32 cellular contexts compared by ENCODE assay signal in genomic region chr18:32189723-32190591, GRCh38. TPM values are rescaled to one million over a fixed set of nuclear protein-coding genes. Genes with fewer than 3 reads are reported as not detected.
"Had no signal": no experiment of that assay in that cellular context is flagged by ENCODE, and none has a peak within 500 bp of the region (broad histone marks: within the 10 kb centered on the region; RNA-seq: fewer than 3 reads in every experiment).

TSS of gene MEP1B (plus strand) at chr18:32190039. CDS start at chr18:32190071, 32 bp downstream.

- H3K4me3 ChIP-seq: colonic mucosa, esophagus muscularis mucosa, gastroesophageal sphincter, heart left ventricle, psoas muscle, skin epidermis, thoracic aorta, tibial nerve, upper lobe of left lung had no signal

- H3K36me3 ChIP-seq: colonic mucosa, esophagus muscularis mucosa, gastroesophageal sphincter, heart left ventricle, thoracic aorta, tibial nerve, upper lobe of left lung had no signal

- DNase-seq: colonic mucosa; effector memory CD4-positive, alpha-beta T cell; foreskin keratinocyte; heart left ventricle; hippocampal formation; islet precursor cell; kidney glomerular epithelial cell; mesenchymal stem cell; naive thymus-derived CD8-positive, alpha-beta T cell; nephron progenitor cell; nucleus accumbens; posterior cingulate gyrus; psoas muscle; right cardiac atrium; stimulated activated CD4-positive, alpha-beta T cell treated with anti-CD3 and anti-CD28 coated beads, Interleukin-15, amount 100 ng/mL, for 24 hours; stimulated activated CD4-positive, alpha-beta T cell treated with anti-CD3 and anti-CD28 coated beads, Interleukin-2, amount 100 ng/mL, for 48 hours; stimulated activated naive B cell treated with anti-CD40 and anti-IgM and Interleukin-4, amounts not matched to agents 10 μg/mL and 1 μg/mL and 100 μg/mL, for 72 hours; upper lobe of left lung had no signal

- H3K9me3 ChIP-seq: colonic mucosa, esophagus muscularis mucosa, psoas muscle, upper lobe of left lung had no signal

- H3K27me3 ChIP-seq: colonic mucosa, esophagus muscularis mucosa, foreskin keratinocyte, gastroesophageal sphincter, heart left ventricle, tibial nerve, upper lobe of left lung had no signal

- ATAC-seq: foreskin keratinocyte; gastroesophageal sphincter; heart left ventricle; naive thymus-derived CD8-positive, alpha-beta T cell; psoas muscle; right cardiac atrium; stimulated activated naive B cell treated with anti-CD40 and anti-IgM and Interleukin-4, amounts not matched to agents 10 μg/mL and 1 μg/mL and 100 μg/mL, for 72 hours had no signal

- H3K4me1 ChIP-seq: colonic mucosa, esophagus muscularis mucosa, foreskin keratinocyte, gastroesophageal sphincter, heart left ventricle, psoas muscle, tibial nerve, upper lobe of left lung had no signal

- H3K27ac ChIP-seq: colonic mucosa, esophagus muscularis mucosa, foreskin keratinocyte, gastroesophageal sphincter, heart left ventricle, psoas muscle, skin epidermis, thoracic aorta, tibial nerve, upper lobe of left lung had no signal

RNA-seq across cellular contexts. Expression of gene MEP1B, which starts in this region (rescaled TPM):
- total RNA-seq: chondrocyte, endothelial cell of umbilical vein, epithelial cell of proximal tubule, foreskin keratinocyte, gastroesophageal sphincter, lower leg skin, lung microvascular endothelial cell, mesothelial cell of epicardium, osteocyte, renal cortical epithelial cell, right cardiac atrium, thoracic aorta, tibial nerve, upper lobe of left lung had no signal
- polyA plus RNA-seq: endothelial cell of umbilical vein; fibroblast of lung; foreskin keratinocyte; heart left ventricle; naive thymus-derived CD8-positive, alpha-beta T cell; right cardiac atrium had no signal
